In genomic region chr11:83072689-83073242, GRCh38 we compare ENCODE assay signal across 12 cellular contexts. TPM values are rescaled to one million over a fixed set of nuclear protein-coding genes. Genes with fewer than 3 reads are reported as not detected.
DNase-seq lines count a peak whose midpoint lies in the region; ATAC-seq, FAIRE-seq and TF ChIP-seq lines count a peak whose summit lies in the region.
"Had no signal": no experiment of that assay in that cellular context is flagged by ENCODE, and none has a peak within 500 bp of the region (broad histone marks: within the 10 kb centered on the region; RNA-seq: fewer than 3 reads in every experiment).

No MANE protein-coding gene starts in this region.

- peak overlapping the region; percentile 95 for H3K4me2 ChIP-seq in astrocyte (ENCODE audit: low read length)

- peaks cover 15% of the 10 kb centered on the region for H4K20me1 ChIP-seq in astrocyte (ENCODE audit: insufficient read depth, low read length)

- H3K4me3 Mint-ChIP-seq in astrocyte (ENCODE audit: unreplicated experiment), result no peak overlapping the region
- H3K4me3 Mint-ChIP-seq: stimulated activated memory B cell treated with anti-CD40 and anti-IgM and Interleukin-4, amounts not matched to agents 10 μg/mL and 1 μg/mL and 100 μg/mL, for 72 hours had no signal

- TF ChIP-seq CTCF in left ventricle myocardium inferior (IDR thresholded peaks at IDR 0.05; ENCODE audit: borderline replicate concordance) (no peak), astrocyte (IDR thresholded peaks at IDR 0.05; ENCODE audit: insufficient read depth, low read depth, low read length) (no peak), liver (IDR thresholded peaks at IDR 0.05; ENCODE audit: low read depth, low read length, missing input control) (no peak)

- H3K27me3 ChIP-seq in left ventricle myocardium inferior (ENCODE audit: low read depth) (no peaks in the 10 kb centered on the region), astrocyte (ENCODE audit: insufficient read depth, low read length) (no peaks in the 10 kb centered on the region), liver (ENCODE audit: control insufficient read depth in 4 of 4, insufficient read depth in 4 of 4, low read length in 3 of 4) (no peaks in the 10 kb centered on the region)

- H3K27ac ChIP-seq in left ventricle myocardium inferior (replicated peaks), result peak overlapping the region; percentile 95
- H3K27ac ChIP-seq in astrocyte (ENCODE audit: low read depth, low read length), result peak overlapping the region; percentile 98
- H3K27ac ChIP-seq in liver (ENCODE audit: low read depth in 1 of 2, low read length in 2 of 2), result peak overlapping the region; percentile 94 to 99
- H3K27ac ChIP-seq in urinary bladder (ENCODE audit: low read depth), result no peak overlapping the region

- peak overlapping the region; percentile 99 for H3K9ac ChIP-seq in astrocyte (ENCODE audit: low read length)
- peak overlapping the region; percentile 95 to 100 for H3K9ac ChIP-seq in liver (ENCODE audit: low read depth in 1 of 2, low read length in 2 of 2)

- DNase-seq in left ventricle myocardium inferior (no peak), Right ventricle myocardium inferior (ENCODE audit: missing footprints) (no peak), astrocyte (ENCODE audit: low read depth) (no peak), SIG-M5 (lab: John Stamatoyannopoulos, UW) (no peak)
- DNase-seq in stimulated activated CD4-positive, alpha-beta T cell treated with anti-CD3 and anti-CD28 coated beads, Interleukin-2, amount 100 ng/mL, for 48 hours, result no peak
- DNase-seq: head of caudate nucleus had no signal

- H3K4me1 Mint-ChIP-seq in astrocyte (ENCODE audit: low read depth, unreplicated experiment), result peaks cover 19% of the 10 kb centered on the region

- peaks cover 81% of the 10 kb centered on the region for H3K4me1 ChIP-seq in left ventricle myocardium inferior
- peaks cover 27% of the 10 kb centered on the region for H3K4me1 ChIP-seq in astrocyte (ENCODE audit: insufficient read depth, low read length)
- peaks cover 2 to 33% (median 11%) of the 10 kb centered on the region in 4 donors for H3K4me1 ChIP-seq in liver (ENCODE audit: control insufficient read depth in 4 of 4, insufficient read depth in 4 of 4, low read length in 3 of 4)
- H3K4me1 ChIP-seq in urinary bladder (ENCODE audit: insufficient read depth), result no peaks in the 10 kb centered on the region

- TF ChIP-seq RAD21 in liver (IDR thresholded peaks at IDR 0.05), result no peak

- FAIRE-seq in astrocyte (lab: Jason Lieb, UNC), result no peak
- FAIRE-seq: G401.6, TTC549 had no signal

- no peaks in the 10 kb centered on the region for H3K9me3 Mint-ChIP-seq in astrocyte (ENCODE audit: unreplicated experiment)
- H3K9me3 Mint-ChIP-seq: stimulated activated memory B cell treated with anti-CD40 and anti-IgM and Interleukin-4, amounts not matched to agents 10 μg/mL and 1 μg/mL and 100 μg/mL, for 72 hours had no signal

- peak overlapping the region; percentile 81 for H3K4me3 ChIP-seq in left ventricle myocardium inferior
- peak overlapping the region; percentile 99 for H3K4me3 ChIP-seq in astrocyte (ENCODE audit: insufficient read depth, low read depth, low read length)
- peak overlapping the region; percentile 62 to 98 (median 84) for H3K4me3 ChIP-seq in liver (ENCODE audit: low read depth in 1 of 3, low read length in 3 of 3)
- peak overlapping the region; percentile 75 for H3K4me3 ChIP-seq in urinary bladder (ENCODE audit: low read depth, low read length)

- no peaks in the 10 kb centered on the region for H3K9me3 ChIP-seq in left ventricle myocardium inferior (replicated peaks)
- no peaks in the 10 kb centered on the region for H3K9me3 ChIP-seq in astrocyte (ENCODE audit: insufficient read depth, low read depth, low read length)
- H3K9me3 ChIP-seq in liver (ENCODE audit: control insufficient read depth in 4 of 4, low read length in 3 of 4), result no peaks in the 10 kb centered on the region

- H3K27ac Mint-ChIP-seq in astrocyte (ENCODE audit: unreplicated experiment), result no peak overlapping the region
- H3K27ac Mint-ChIP-seq: stimulated activated memory B cell treated with anti-CD40 and anti-IgM and Interleukin-4, amounts not matched to agents 10 μg/mL and 1 μg/mL and 100 μg/mL, for 72 hours had no signal

- no peaks in the 10 kb centered on the region for H3K27me3 Mint-ChIP-seq in astrocyte (ENCODE audit: low read depth, unreplicated experiment)
- H3K27me3 Mint-ChIP-seq: stimulated activated memory B cell treated with anti-CD40 and anti-IgM and Interleukin-4, amounts not matched to agents 10 μg/mL and 1 μg/mL and 100 μg/mL, for 72 hours had no signal

- H3K36me3 ChIP-seq in left ventricle myocardium inferior (peaks cover 31% of the 10 kb centered on the region), astrocyte (ENCODE audit: insufficient read depth, low read length) (peaks cover 8% of the 10 kb centered on the region), liver (ENCODE audit: control insufficient read depth in 4 of 4, insufficient read depth in 3 of 4, low read depth in 1 of 4, low read length in 3 of 4) (peaks cover 0 to 8% (median 2%) of the 10 kb centered on the region in 4 donors), urinary bladder (ENCODE audit: insufficient read depth) (no peaks in the 10 kb centered on the region)

- ATAC-seq in Right ventricle myocardium inferior, result no peak
- ATAC-seq in GM18909 (IDR thresholded peaks at IDR 0.05; ENCODE audit: poor library complexity, unreplicated experiment), result no peak

- H2AFZ ChIP-seq in astrocyte (ENCODE audit: low read depth, low read length), result peak overlapping the region; percentile 93

- intact Hi-C loops in left ventricle myocardium inferior (cut with micrococcal nuclease), result loop anchor here (5.0 kb wide), 1 partner anchor 85 kb away; the partner anchor contains the start of gene PCF11
- intact Hi-C loops in Right ventricle myocardium inferior (cut with DNase I), result loop anchor here (5.0 to 10.0 kb wide), 4 partner anchors 80 to 168 kb away; partner anchors contain the start of genes ANKRD42, DDIAS and PRCP

- peaks cover 8% of the 10 kb centered on the region for H3K36me3 Mint-ChIP-seq in astrocyte (ENCODE audit: low read depth, unreplicated experiment)

- peaks cover 65% of the 10 kb centered on the region for H3K79me2 ChIP-seq in astrocyte (ENCODE audit: insufficient read depth, low read length)

- WGBS in liver, result 22% methylated on average over 18 of the region's 18 CpGs
- WGBS in urinary bladder, result 18% methylated on average over 18 of the region's 18 CpGs

TF ChIP-seq in liver, 16 proteins besides CTCF, POLR2A, EP300 and RAD21:
- TF ChIP-seq EGR1 (IDR thresholded peaks at IDR 0.05; ENCODE audit: low read depth in 2 of 2), result no peak
- TF ChIP-seq FOXA2 (IDR thresholded peaks at IDR 0.05), result no peak
- no peak for TF ChIP-seq SP1 (IDR thresholded peaks at IDR 0.05)

RNA-seq across cellular contexts. Expression of gene RAB30, which starts 1.1 kb away (rescaled TPM):
- total RNA-seq in left ventricle myocardium inferior (24.7 TPM), Right ventricle myocardium inferior (28.2 TPM), astrocyte (35.5 and 40.0 TPM in 2 replicates), liver (1 to 10 TPM; 3.1 to 5.4 TPM), urinary bladder (34.2 TPM)
- polyA plus RNA-seq in liver (1 to 10 TPM; 2.4 to 3.3 TPM), urinary bladder (12.0 TPM)
